Comparison of ENCODE assay signal across 1 cellular context in the genomic region with DNA sequence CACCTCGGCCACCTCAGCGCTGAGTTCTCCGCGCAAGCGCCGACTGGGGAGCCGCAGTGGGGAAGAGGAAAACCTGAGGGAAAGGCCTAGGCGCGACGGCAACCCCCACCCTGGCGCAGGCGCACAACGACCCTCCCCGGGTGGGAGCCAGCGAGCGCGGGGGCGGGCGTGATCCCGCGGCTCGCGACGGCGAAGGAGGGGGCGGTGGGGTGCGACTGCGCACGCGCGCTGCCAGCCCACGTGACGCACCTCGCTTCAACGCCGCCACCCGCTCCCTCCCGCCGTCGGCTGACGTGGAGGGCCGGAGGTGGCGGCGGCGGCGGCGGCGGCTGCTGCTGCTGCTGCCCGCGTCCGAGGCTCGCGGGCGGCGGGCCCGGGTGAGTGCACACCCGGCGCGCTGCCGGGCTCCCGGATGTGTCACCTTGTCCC.
A peak's percentile ranks its signal among the peaks of the same experiment; 100 is the strongest.
TF ChIP-seq lines count a peak whose summit lies in the region.

A gene (minus strand): TSS at position 84 of the 429 bp plus-strand sequence. CDS start 556 bp downstream, outside the sequence.
A gene with protein sequence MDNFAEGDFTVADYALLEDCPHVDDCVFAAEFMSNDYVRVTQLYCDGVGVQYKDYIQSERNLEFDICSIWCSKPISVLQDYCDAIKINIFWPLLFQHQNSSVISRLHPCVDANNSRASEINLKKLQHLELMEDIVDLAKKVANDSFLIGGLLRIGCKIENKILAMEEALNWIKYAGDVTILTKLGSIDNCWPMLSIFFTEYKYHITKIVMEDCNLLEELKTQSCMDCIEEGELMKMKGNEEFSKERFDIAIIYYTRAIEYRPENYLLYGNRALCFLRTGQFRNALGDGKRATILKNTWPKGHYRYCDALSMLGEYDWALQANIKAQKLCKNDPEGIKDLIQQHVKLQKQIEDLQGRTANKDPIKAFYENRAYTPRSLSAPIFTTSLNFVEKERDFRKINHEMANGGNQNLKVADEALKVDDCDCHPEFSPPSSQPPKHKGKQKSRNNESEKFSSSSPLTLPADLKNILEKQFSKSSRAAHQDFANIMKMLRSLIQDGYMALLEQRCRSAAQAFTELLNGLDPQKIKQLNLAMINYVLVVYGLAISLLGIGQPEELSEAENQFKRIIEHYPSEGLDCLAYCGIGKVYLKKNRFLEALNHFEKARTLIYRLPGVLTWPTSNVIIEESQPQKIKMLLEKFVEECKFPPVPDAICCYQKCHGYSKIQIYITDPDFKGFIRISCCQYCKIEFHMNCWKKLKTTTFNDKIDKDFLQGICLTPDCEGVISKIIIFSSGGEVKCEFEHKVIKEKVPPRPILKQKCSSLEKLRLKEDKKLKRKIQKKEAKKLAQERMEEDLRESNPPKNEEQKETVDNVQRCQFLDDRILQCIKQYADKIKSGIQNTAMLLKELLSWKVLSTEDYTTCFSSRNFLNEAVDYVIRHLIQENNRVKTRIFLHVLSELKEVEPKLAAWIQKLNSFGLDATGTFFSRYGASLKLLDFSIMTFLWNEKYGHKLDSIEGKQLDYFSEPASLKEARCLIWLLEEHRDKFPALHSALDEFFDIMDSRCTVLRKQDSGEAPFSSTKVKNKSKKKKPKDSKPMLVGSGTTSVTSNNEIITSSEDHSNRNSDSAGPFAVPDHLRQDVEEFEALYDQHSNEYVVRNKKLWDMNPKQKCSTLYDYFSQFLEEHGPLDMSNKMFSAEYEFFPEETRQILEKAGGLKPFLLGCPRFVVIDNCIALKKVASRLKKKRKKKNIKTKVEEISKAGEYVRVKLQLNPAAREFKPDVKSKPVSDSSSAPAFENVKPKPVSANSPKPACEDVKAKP (N-terminal part only) (plus strand): TSS at position 267 of the 429 bp plus-strand sequence. CDS start 14,004 bp downstream, outside the sequence.

TF ChIP-seq in HepG2, 621 proteins besides CTCF, POLR2A, EP300 and RAD21 (continues in another document):
- TF ChIP-seq ZNF205 (CRISPR knock-in tag; IDR thresholded peaks at IDR 0.05) (no peak), ZNF644 (CRISPR knock-in tag; IDR thresholded peaks at IDR 0.05; ENCODE audit: low read depth) (no peak), TBP (CRISPR knock-in tag; IDR thresholded peaks at IDR 0.05) (0 out of 2 replicates have a peak, but pooled peaks have one; percentile 45), ZNF577 (CRISPR knock-in tag; IDR thresholded peaks at IDR 0.05; ENCODE audit: borderline replicate concordance, low read depth) (no peak), NRL (CRISPR knock-in tag; IDR thresholded peaks at IDR 0.05; ENCODE audit: borderline replicate concordance) (0 out of 2 replicates have a peak, but pooled peaks have one; percentile 9), ASH2L (IDR thresholded peaks at IDR 0.05; ENCODE audit: insufficient read length, low read depth, low read length) (peak; percentile 30), CREB1 (IDR thresholded peaks at IDR 0.05) (peak; percentile 68; the same call in 1 of the 2 replicates), CREB1 (CRISPR knock-in tag; IDR thresholded peaks at IDR 0.05) (no peak), BRCA1 (CRISPR knock-in tag; IDR thresholded peaks at IDR 0.05) (no peak), YY1 (IDR thresholded peaks at IDR 0.05; ENCODE audit: insufficient read depth, insufficient replicate concordance, low read depth, low read length) (peak; percentile 69), MAFF (IDR thresholded peaks at IDR 0.05; ENCODE audit: low read depth, low read length) (no peak), KDM5B (CRISPR knock-in tag; IDR thresholded peaks at IDR 0.05; ENCODE audit: borderline replicate concordance) (0 out of 2 replicates have a peak, but pooled peaks have one; percentile 15), ZIK1 (CRISPR knock-in tag; IDR thresholded peaks at IDR 0.05; ENCODE audit: borderline replicate concordance, low read depth) (0 out of 2 replicates have a peak, but pooled peaks have one; percentile 14), REXO4 (CRISPR knock-in tag; IDR thresholded peaks at IDR 0.05; ENCODE audit: borderline replicate concordance) (no peak), MXI1 (IDR thresholded peaks at IDR 0.05; ENCODE audit: borderline replicate concordance, low read depth, low read length) (peak; percentile 32; the same call in 1 of the 3 replicates), TBL1XR1 (IDR thresholded peaks at IDR 0.05; ENCODE audit: borderline replicate concordance, low read length, partially characterized antibody) (no peak), MYNN (CRISPR knock-in tag; IDR thresholded peaks at IDR 0.05; ENCODE audit: low read depth) (0 out of 2 replicates have a peak, but pooled peaks have one; percentile 2), MXD4 (CRISPR knock-in tag; IDR thresholded peaks at IDR 0.05) (0 out of 2 replicates have a peak, but pooled peaks have one; percentile 28), HMGA1 (CRISPR knock-in tag; conservative IDR thresholded peaks at IDR 0.05) (no peak), ZKSCAN1 (IDR thresholded peaks at IDR 0.05; ENCODE audit: low read length) (no peak; the same call in 1 of the 2 replicates), FOXA1 (IDR thresholded peaks at IDR 0.05) (no peak), FOXA1 (CRISPR knock-in tag; IDR thresholded peaks at IDR 0.05) (no peak), ZNF33B (CRISPR knock-in tag; IDR thresholded peaks at IDR 0.05) (no peak)
- TF ChIP-seq, protein P1, sequence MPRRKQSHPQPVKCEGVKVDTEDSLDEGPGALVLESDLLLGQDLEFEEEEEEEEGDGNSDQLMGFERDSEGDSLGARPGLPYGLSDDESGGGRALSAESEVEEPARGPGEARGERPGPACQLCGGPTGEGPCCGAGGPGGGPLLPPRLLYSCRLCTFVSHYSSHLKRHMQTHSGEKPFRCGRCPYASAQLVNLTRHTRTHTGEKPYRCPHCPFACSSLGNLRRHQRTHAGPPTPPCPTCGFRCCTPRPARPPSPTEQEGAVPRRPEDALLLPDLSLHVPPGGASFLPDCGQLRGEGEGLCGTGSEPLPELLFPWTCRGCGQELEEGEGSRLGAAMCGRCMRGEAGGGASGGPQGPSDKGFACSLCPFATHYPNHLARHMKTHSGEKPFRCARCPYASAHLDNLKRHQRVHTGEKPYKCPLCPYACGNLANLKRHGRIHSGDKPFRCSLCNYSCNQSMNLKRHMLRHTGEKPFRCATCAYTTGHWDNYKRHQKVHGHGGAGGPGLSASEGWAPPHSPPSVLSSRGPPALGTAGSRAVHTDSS (CRISPR knock-in tag; conservative IDR thresholded peaks at IDR 0.05), result 0 out of 2 replicates have a peak, but pooled peaks have one; percentile 58
- TF ChIP-seq, protein P2, sequence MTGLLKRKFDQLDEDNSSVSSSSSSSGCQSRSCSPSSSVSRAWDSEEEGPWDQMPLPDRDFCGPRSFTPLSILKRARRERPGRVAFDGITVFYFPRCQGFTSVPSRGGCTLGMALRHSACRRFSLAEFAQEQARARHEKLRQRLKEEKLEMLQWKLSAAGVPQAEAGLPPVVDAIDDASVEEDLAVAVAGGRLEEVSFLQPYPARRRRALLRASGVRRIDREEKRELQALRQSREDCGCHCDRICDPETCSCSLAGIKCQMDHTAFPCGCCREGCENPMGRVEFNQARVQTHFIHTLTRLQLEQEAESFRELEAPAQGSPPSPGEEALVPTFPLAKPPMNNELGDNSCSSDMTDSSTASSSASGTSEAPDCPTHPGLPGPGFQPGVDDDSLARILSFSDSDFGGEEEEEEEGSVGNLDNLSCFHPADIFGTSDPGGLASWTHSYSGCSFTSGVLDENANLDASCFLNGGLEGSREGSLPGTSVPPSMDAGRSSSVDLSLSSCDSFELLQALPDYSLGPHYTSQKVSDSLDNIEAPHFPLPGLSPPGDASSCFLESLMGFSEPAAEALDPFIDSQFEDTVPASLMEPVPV (CRISPR knock-in tag; IDR thresholded peaks at IDR 0.05), result no peak
- TF ChIP-seq, protein P3, sequence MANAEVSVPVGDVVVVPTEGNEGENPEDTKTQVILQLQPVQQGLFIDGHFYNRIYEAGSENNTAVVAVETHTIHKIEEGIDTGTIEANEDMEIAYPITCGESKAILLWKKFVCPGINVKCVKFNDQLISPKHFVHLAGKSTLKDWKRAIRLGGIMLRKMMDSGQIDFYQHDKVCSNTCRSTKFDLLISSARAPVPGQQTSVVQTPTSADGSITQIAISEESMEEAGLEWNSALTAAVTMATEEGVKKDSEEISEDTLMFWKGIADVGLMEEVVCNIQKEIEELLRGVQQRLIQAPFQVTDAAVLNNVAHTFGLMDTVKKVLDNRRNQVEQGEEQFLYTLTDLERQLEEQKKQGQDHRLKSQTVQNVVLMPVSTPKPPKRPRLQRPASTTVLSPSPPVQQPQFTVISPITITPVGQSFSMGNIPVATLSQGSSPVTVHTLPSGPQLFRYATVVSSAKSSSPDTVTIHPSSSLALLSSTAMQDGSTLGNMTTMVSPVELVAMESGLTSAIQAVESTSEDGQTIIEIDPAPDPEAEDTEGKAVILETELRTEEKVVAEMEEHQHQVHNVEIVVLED (CRISPR knock-in tag; IDR thresholded peaks at IDR 0.05; ENCODE audit: borderline replicate concordance), result peak; percentile 60; the same call in 1 of the 2 replicates
- TF ChIP-seq, protein P4, sequence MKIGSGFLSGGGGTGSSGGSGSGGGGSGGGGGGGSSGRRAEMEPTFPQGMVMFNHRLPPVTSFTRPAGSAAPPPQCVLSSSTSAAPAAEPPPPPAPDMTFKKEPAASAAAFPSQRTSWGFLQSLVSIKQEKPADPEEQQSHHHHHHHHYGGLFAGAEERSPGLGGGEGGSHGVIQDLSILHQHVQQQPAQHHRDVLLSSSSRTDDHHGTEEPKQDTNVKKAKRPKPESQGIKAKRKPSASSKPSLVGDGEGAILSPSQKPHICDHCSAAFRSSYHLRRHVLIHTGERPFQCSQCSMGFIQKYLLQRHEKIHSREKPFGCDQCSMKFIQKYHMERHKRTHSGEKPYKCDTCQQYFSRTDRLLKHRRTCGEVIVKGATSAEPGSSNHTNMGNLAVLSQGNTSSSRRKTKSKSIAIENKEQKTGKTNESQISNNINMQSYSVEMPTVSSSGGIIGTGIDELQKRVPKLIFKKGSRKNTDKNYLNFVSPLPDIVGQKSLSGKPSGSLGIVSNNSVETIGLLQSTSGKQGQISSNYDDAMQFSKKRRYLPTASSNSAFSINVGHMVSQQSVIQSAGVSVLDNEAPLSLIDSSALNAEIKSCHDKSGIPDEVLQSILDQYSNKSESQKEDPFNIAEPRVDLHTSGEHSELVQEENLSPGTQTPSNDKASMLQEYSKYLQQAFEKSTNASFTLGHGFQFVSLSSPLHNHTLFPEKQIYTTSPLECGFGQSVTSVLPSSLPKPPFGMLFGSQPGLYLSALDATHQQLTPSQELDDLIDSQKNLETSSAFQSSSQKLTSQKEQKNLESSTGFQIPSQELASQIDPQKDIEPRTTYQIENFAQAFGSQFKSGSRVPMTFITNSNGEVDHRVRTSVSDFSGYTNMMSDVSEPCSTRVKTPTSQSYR (CRISPR knock-in tag; IDR thresholded peaks at IDR 0.05; ENCODE audit: borderline replicate concordance), result peak; percentile 90
- TF ChIP-seq, protein P5, sequence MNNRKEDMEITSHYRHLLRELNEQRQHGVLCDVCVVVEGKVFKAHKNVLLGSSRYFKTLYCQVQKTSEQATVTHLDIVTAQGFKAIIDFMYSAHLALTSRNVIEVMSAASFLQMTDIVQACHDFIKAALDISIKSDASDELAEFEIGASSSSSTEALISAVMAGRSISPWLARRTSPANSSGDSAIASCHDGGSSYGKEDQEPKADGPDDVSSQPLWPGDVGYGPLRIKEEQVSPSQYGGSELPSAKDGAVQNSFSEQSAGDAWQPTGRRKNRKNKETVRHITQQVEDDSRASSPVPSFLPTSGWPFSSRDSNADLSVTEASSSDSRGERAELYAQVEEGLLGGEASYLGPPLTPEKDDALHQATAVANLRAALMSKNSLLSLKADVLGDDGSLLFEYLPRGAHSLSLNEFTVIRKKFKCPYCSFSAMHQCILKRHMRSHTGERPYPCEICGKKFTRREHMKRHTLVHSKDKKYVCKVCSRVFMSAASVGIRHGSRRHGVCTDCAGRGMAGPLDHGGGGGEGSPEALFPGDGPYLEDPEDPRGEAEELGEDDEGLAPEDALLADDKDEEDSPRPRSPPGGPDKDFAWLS (CRISPR knock-in tag; IDR thresholded peaks at IDR 0.05; ENCODE audit: borderline replicate concordance), result no peak
- TF ChIP-seq, protein P6, sequence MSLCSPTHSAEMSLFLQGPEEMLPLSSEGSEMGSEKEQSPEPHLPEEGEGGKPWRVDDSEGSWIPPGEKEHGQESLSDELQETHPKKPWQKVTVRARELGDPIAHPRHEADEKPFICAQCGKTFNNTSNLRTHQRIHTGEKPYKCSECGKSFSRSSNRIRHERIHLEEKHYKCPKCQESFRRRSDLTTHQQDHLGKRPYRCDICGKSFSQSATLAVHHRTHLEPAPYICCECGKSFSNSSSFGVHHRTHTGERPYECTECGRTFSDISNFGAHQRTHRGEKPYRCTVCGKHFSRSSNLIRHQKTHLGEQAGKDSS (CRISPR knock-in tag; IDR thresholded peaks at IDR 0.05; ENCODE audit: borderline replicate concordance, low read depth), result no peak
- TF ChIP-seq, protein P7, sequence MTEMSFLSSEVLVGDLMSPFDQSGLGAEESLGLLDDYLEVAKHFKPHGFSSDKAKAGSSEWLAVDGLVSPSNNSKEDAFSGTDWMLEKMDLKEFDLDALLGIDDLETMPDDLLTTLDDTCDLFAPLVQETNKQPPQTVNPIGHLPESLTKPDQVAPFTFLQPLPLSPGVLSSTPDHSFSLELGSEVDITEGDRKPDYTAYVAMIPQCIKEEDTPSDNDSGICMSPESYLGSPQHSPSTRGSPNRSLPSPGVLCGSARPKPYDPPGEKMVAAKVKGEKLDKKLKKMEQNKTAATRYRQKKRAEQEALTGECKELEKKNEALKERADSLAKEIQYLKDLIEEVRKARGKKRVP (CRISPR knock-in tag; IDR thresholded peaks at IDR 0.05), result 0 out of 4 replicates have a peak, but pooled peaks of 1 of the 2 experiments have one; percentile 54
- TF ChIP-seq, protein P8, sequence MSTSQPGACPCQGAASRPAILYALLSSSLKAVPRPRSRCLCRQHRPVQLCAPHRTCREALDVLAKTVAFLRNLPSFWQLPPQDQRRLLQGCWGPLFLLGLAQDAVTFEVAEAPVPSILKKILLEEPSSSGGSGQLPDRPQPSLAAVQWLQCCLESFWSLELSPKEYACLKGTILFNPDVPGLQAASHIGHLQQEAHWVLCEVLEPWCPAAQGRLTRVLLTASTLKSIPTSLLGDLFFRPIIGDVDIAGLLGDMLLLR (CRISPR knock-in tag; IDR thresholded peaks at IDR 0.05), result no peak
- TF ChIP-seq, protein P9, sequence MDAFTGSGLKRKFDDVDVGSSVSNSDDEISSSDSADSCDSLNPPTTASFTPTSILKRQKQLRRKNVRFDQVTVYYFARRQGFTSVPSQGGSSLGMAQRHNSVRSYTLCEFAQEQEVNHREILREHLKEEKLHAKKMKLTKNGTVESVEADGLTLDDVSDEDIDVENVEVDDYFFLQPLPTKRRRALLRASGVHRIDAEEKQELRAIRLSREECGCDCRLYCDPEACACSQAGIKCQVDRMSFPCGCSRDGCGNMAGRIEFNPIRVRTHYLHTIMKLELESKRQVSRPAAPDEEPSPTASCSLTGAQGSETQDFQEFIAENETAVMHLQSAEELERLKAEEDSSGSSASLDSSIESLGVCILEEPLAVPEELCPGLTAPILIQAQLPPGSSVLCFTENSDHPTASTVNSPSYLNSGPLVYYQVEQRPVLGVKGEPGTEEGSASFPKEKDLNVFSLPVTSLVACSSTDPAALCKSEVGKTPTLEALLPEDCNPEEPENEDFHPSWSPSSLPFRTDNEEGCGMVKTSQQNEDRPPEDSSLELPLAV (CRISPR knock-in tag; conservative IDR thresholded peaks at IDR 0.05; ENCODE audit: low read depth), result 0 out of 2 replicates have a peak, but pooled peaks have one; percentile 57
